Comparison of ENCODE assay signal across 11 cellular contexts in the genomic region with DNA sequence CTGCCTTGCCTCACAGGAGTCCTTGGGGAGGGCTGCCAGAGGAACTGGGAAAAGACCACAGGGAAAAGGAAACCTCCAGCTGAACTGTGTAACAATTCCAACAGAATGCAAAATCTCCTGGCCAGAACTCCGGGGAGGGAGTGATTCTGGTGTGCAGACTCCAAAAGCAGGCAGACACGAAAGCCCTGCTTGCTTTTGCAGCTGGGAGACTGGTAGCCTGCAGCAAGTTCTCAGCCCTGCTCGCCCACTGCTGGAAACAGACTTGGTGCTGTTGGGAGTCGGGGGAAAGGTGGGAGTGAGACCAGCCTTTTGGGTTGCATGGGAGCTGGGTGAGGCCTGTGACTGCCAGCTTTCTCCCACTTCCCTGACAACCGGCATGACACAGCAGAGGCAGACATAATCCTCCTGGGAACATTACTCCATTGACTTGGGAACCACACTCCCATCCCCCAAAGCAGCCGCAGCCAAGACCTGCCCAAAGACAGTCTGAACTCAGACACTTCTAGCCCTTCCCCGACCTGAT. TPM values are rescaled to one million over a fixed set of nuclear protein-coding genes. Genes with fewer than 3 reads are reported as not detected.
DNase-seq lines count a peak whose midpoint lies in the region; ATAC-seq, FAIRE-seq and TF ChIP-seq lines count a peak whose summit lies in the region.
"Had no signal": no experiment of that assay in that cellular context is flagged by ENCODE, and none has a peak within 500 bp of the region (broad histone marks: within the 10 kb centered on the region; RNA-seq: fewer than 3 reads in every experiment).

No MANE protein-coding gene starts in this region.

- POLR2A ChIA-PET in K562 (lab: Yijun Ruan, JAX), result interaction anchor here (0.6 to 0.9 kb wide), 2 partner anchors 9 to 659 kb away, joined by 3 to 4 read pairs; no protein-coding TSS in a partner anchor

- CTCF ChIA-PET in K562 (lab: Yijun Ruan, JAX; ENCODE audit: low intra/inter-chr PET ratio), result no interaction called here

- peaks cover 0 to 12% of the 10 kb centered on the region in 2 experiments for H3K4me1 Mint-ChIP-seq in H9
- peaks cover 8% of the 10 kb centered on the region for H3K4me1 Mint-ChIP-seq in type B pancreatic cell (ENCODE audit: unreplicated experiment)
- peaks cover 2% of the 10 kb centered on the region for H3K4me1 Mint-ChIP-seq in progenitor cell of endocrine pancreas (ENCODE audit: low read depth)

- H3K36me3 ChIP-seq in K562 (ENCODE audit: control insufficient read depth, insufficient read depth, low read length) (no peaks in the 10 kb centered on the region), iPS-20b (ENCODE audit: insufficient read depth, low read depth, low read length) (no peaks in the 10 kb centered on the region), skeletal muscle tissue (ENCODE audit: control insufficient read depth in 3 of 3, insufficient read depth in 3 of 3, low read length in 3 of 3) (no peaks in the 10 kb centered on the region)

- no peak overlapping the region for H2BK12ac ChIP-seq in H9 (ENCODE audit: insufficient read length, low read depth, low read length)

- TF ChIP-seq POLR2A in K562 (conservative IDR thresholded peaks at IDR 0.05), result no peak

- no TSS peak for BruUV-seq in K562 (replicated peaks; lab: Mats Ljungman, UMichigan)

- peak overlapping the region; percentile 31; the same call in 1 of the 2 replicates for H3K14ac ChIP-seq in H9 (ENCODE audit: insufficient read depth, low read length)

- H3K36me3 Mint-ChIP-seq in H9 (ENCODE audit: insufficient read depth in 1 of 3, low read depth in 3 of 3), result peaks cover 2 to 12% (median 2%) of the 10 kb centered on the region in 3 experiments; a peak in 4 of 7 replicates
- H3K36me3 Mint-ChIP-seq in type B pancreatic cell, result no peaks in the 10 kb centered on the region
- H3K36me3 Mint-ChIP-seq in progenitor cell of endocrine pancreas (ENCODE audit: insufficient read depth), result no peaks in the 10 kb centered on the region

- H4K5ac ChIP-seq in H9 (ENCODE audit: insufficient read length, low read depth, low read length), result no peak overlapping the region

- H3K9me1 ChIP-seq in K562 (ENCODE audit: control insufficient read depth, insufficient read depth, low read length), result no peaks in the 10 kb centered on the region

- H3K4ac ChIP-seq in H9 (ENCODE audit: low read depth, low read length), result no peak overlapping the region

- H3K4me2 ChIP-seq in H9 (ENCODE audit: insufficient read depth, insufficient read length, low read length) (no peak overlapping the region), K562 (ENCODE audit: insufficient read depth, low read length) (no peak overlapping the region; the same call in 1 of the 2 replicates)

- H4K20me1 ChIP-seq in H9 (ENCODE audit: control insufficient read depth, insufficient read depth, insufficient read length) (no peaks in the 10 kb centered on the region), K562 (replicated peaks; ENCODE audit: control insufficient read depth, insufficient read depth, low read length) (no peaks in the 10 kb centered on the region)

- TF ChIP-seq EP300 in K562 (IDR thresholded peaks at IDR 0.05; ENCODE audit: low read length), result no peak

- H3K27me3 Mint-ChIP-seq in H9 (ENCODE audit: low read depth) (no peaks in the 10 kb centered on the region; the same call in 1 of the 2 replicates), type B pancreatic cell (no peaks in the 10 kb centered on the region), progenitor cell of endocrine pancreas (no peaks in the 10 kb centered on the region)

- ATAC-seq in K562 (peak; percentile 45), GM19452 (IDR thresholded peaks at IDR 0.05; ENCODE audit: unreplicated experiment) (no peak), HG03520 (IDR thresholded peaks at IDR 0.05; ENCODE audit: unreplicated experiment) (no peak)

- H2BK15ac ChIP-seq in H9 (ENCODE audit: low read depth, low read length), result no peak overlapping the region

- intact Hi-C loops in K562 (cut with micrococcal nuclease), result no loop called here

- no peak overlapping the region for H3K23ac ChIP-seq in H9 (ENCODE audit: insufficient read length, low read depth, low read length)

- H2BK5ac ChIP-seq in H9 (ENCODE audit: insufficient read length, low read length), result no peak overlapping the region

- H3K9me3 ChIP-seq in H9 (ENCODE audit: control insufficient read depth, low read depth, low read length) (no peaks in the 10 kb centered on the region), K562 (replicated peaks; ENCODE audit: control insufficient read depth, insufficient read depth, low read depth, low read length) (no peaks in the 10 kb centered on the region), iPS-20b (ENCODE audit: insufficient read depth, low read depth, low read length) (0 out of 2 replicates have a peak, but pooled peaks cover 3% of the 10 kb centered on the region), skeletal muscle tissue (ENCODE audit: control insufficient read depth in 3 of 3, low read length in 3 of 3) (no peaks in the 10 kb centered on the region)

- H3K9me3 Mint-ChIP-seq in H9 (peaks cover 7 to 8% of the 10 kb centered on the region in 2 experiments; a peak in 4 of 5 replicates), type B pancreatic cell (no peaks in the 10 kb centered on the region), progenitor cell of endocrine pancreas (ENCODE audit: low read depth) (peaks cover 18% of the 10 kb centered on the region)

- no peak for FAIRE-seq in K562 (lab: Jason Lieb, UNC)
- FAIRE-seq: colon had no signal

- H3K27ac ChIP-seq in H9 (ENCODE audit: insufficient read length, low read depth, low read length) (no peak overlapping the region), K562 (ENCODE audit: extremely low read depth, low read depth, low read length) (no peak overlapping the region), iPS-20b (ENCODE audit: low read length) (no peak overlapping the region), skeletal muscle tissue (ENCODE audit: low read depth, low read length) (no peak overlapping the region)

- peak overlapping the region; percentile 60 for H2AFZ ChIP-seq in H9 (ENCODE audit: low read length)
- H2AFZ ChIP-seq in K562 (ENCODE audit: low read depth, low read length), result peak overlapping the region; percentile 78

- no peak for TF ChIP-seq CTCF in H9 (conservative IDR thresholded peaks at IDR 0.05)
- no peak for TF ChIP-seq CTCF in K562 (IDR thresholded peaks at IDR 0.05 in 2 of 3, conservative IDR thresholded peaks at IDR 0.05 in 1 of 3; ENCODE audit: insufficient read depth in 2 of 3, low read depth in 1 of 3, low read length in 3 of 3)
- no peak for TF ChIP-seq CTCF in type B pancreatic cell (conservative IDR thresholded peaks at IDR 0.05)
- no peak for TF ChIP-seq CTCF in progenitor cell of endocrine pancreas (IDR thresholded peaks at IDR 0.05; ENCODE audit: unreplicated experiment)

- no peak overlapping the region for H2AK5ac ChIP-seq in H9 (ENCODE audit: insufficient read length, low read length)

- H3K79me2 ChIP-seq in H9 (ENCODE audit: insufficient read depth, low read length) (no peaks in the 10 kb centered on the region), K562 (ENCODE audit: control insufficient read depth, insufficient read depth, low read length) (no peaks in the 10 kb centered on the region)

- H3K79me1 ChIP-seq in H9 (ENCODE audit: insufficient read depth, low read depth, low read length, poor library complexity, severe bottlenecking), result no peaks in the 10 kb centered on the region

- H3K4me3 Mint-ChIP-seq in H9, result no peak overlapping the region
- no peak overlapping the region for H3K4me3 Mint-ChIP-seq in type B pancreatic cell
- H3K4me3 Mint-ChIP-seq in progenitor cell of endocrine pancreas (ENCODE audit: low read depth), result no peak overlapping the region

- H3K9ac ChIP-seq in H9 (ENCODE audit: extremely low read depth, insufficient read length, low read length), result no peak overlapping the region
- peak overlapping the region in 1 of 2 experiments; percentile 19; a peak in 1 of 4 replicates for H3K9ac ChIP-seq in K562 (ENCODE audit: insufficient read depth in 1 of 2, low read depth in 2 of 2, low read length in 2 of 2)
- 0 out of 2 replicates have a peak overlapping the region, but pooled peaks have one; percentile 6 for H3K9ac ChIP-seq in iPS-20b (ENCODE audit: low read depth, low read length)
- peak overlapping the region in 1 of 3 donors; percentile 11 for H3K9ac ChIP-seq in skeletal muscle tissue (ENCODE audit: low read depth in 1 of 3, low read length in 3 of 3)

- no peaks in the 10 kb centered on the region for H3K23me2 ChIP-seq in H9 (ENCODE audit: insufficient read length, low read depth, low read length, poor library complexity, severe bottlenecking)

- H3K27me3 ChIP-seq in H9 (ENCODE audit: insufficient read depth, low read length) (no peaks in the 10 kb centered on the region), K562 (ENCODE audit: control insufficient read depth in 2 of 2, insufficient read depth in 2 of 2, low read length in 2 of 2) (peaks cover 0 to 11% of the 10 kb centered on the region in 2 experiments; a peak in 1 of 5 replicates), iPS-20b (ENCODE audit: insufficient read depth, low read length) (no peaks in the 10 kb centered on the region), skeletal muscle tissue (ENCODE audit: control insufficient read depth in 3 of 3, insufficient read depth in 3 of 3, low read length in 3 of 3) (no peaks in the 10 kb centered on the region)

- in situ Hi-C loops in K562 (cut with MboI), result no loop called here

- H3K18ac ChIP-seq in H9 (ENCODE audit: insufficient read length, low read depth, low read length), result peak overlapping the region; percentile 62

- peak; percentile 31 for DNase-seq in H9
- DNase-seq in K562 (ENCODE audit: extremely low read depth in 1 of 4, low spot score in 3 of 4), result no peak
- DNase-seq in type B pancreatic cell (ENCODE audit: extremely low spot score, unreplicated experiment), result no peak
- no peak for DNase-seq in progenitor cell of endocrine pancreas (ENCODE audit: low spot score, unreplicated experiment)
- DNase-seq: activated CD8-positive, alpha-beta memory T cell treated with anti-CD3 and anti-CD28 coated beads, Interleukin-2, amount 50 U/mL, for 4 hours; NCI-H510A treated with DMSO at 0.1 percent for 48 hours had no signal

- H3K56ac ChIP-seq in H9 (ENCODE audit: insufficient read length, low read depth, low read length), result no peak overlapping the region

- no peak overlapping the region for H4K91ac ChIP-seq in H9 (ENCODE audit: insufficient read length, low read depth, low read length)

- WGBS in H9 (ENCODE audit: extremely low coverage, insufficient read length, low lambda C conversion rate), result no CpG with 5 or more reads among the region's 7 CpGs
- WGBS in K562 (ENCODE audit: insufficient coverage, low coverage, missing lambda C conversion rate), result 19% methylated on average over 7 of the region's 7 CpGs

- H3T11ph ChIP-seq in H9 (ENCODE audit: low read length), result no peak overlapping the region

- H3K4me3 ChIP-seq in K562 (no peak overlapping the region), iPS-20b (ENCODE audit: low read length) (no peak overlapping the region), skeletal muscle tissue (ENCODE audit: low read length in 3 of 3) (peak overlapping the region in 2 of 3 donors; percentile 41 to 45)

- H3K27ac Mint-ChIP-seq in H9 (peak overlapping the region in 2 of 3 experiments; percentile 22 to 56; a peak in 2 of 7 replicates), type B pancreatic cell (no peak overlapping the region), progenitor cell of endocrine pancreas (no peak overlapping the region)

- no peak overlapping the region for H2BK20ac ChIP-seq in H9 (ENCODE audit: low read depth, low read length, poor library complexity, severe bottlenecking)

- H4K8ac ChIP-seq in H9 (replicated peaks; ENCODE audit: insufficient read length, low read depth, low read length), result no peak overlapping the region

- H3K4me1 ChIP-seq in H9 (ENCODE audit: insufficient read depth, low read length), result no peaks in the 10 kb centered on the region
- H3K4me1 ChIP-seq in K562 (replicated peaks in 1 of 2; ENCODE audit: control insufficient read depth in 2 of 2, insufficient read depth in 2 of 2, low read length in 2 of 2), result peaks cover 0 to 8% of the 10 kb centered on the region in 2 experiments; a peak in 3 of 5 replicates
- peaks cover 7% of the 10 kb centered on the region; the same call in 1 of the 2 replicates for H3K4me1 ChIP-seq in iPS-20b (ENCODE audit: insufficient read depth, low read length)
- H3K4me1 ChIP-seq in skeletal muscle tissue (ENCODE audit: control insufficient read depth in 3 of 3, insufficient read depth in 3 of 3, low read length in 3 of 3), result peaks cover 4 to 10% (median 9%) of the 10 kb centered on the region in 3 donors

- no peak for TF ChIP-seq RAD21 in K562 (CRISPR knock-in tag; conservative IDR thresholded peaks at IDR 0.05 in 1 of 2, IDR thresholded peaks at IDR 0.05 in 1 of 2)

- H2BK120ac ChIP-seq in H9 (ENCODE audit: low read depth, low read length, poor library complexity, severe bottlenecking), result no peak overlapping the region

RNA-seq across cellular contexts. Expression of a gene that starts 26.0 kb away (rescaled TPM):
- total RNA-seq in H9 (2021) (5.1 and 5.6 TPM in 2 replicates), K562 (2014; rRNA removed) (21.9 and 23.5 TPM in 2 replicates), K562 (2014; rRNA removed; fragmentation: Illumina TruSeq; extraction: Trizol) (20.3 and 23.6 TPM in 2 replicates), K562 (2015; rRNA removed; fragmentation: Illumina TruSeq; extraction: Trizol) (25.0 and 31.1 TPM in 2 replicates), K562 (2021) (23.3 and 25.0 TPM in 2 replicates), skeletal muscle tissue (5.7 TPM), type B pancreatic cell (ENCODE audit: low replicate concordance) (5.8 and 18.9 TPM in 2 replicates), progenitor cell of endocrine pancreas (3.5 and 4.0 TPM in 2 replicates)
- 3.5 and 10.2 TPM in 2 replicates for total RNA-seq in K562 (2011; cell fraction: chromatin; rRNA removed; ENCODE audit: low replicate concordance)
- total RNA-seq in K562 (2011; cell fraction: nucleolus; rRNA removed), result 1.8 and 2.4 TPM in 2 replicates
- 5.3 and 8.5 TPM in 2 replicates for total RNA-seq in K562 (2011; cell fraction: nucleoplasm; rRNA removed)
- polyA plus RNA-seq in K562 (2011; rRNA removed) (13.6 and 17.4 TPM in 2 replicates), K562 (2014; fragmentation: Illumina TruSeq; extraction: Trizol) (34.0 and 39.5 TPM in 2 replicates), K562 (2014; fragmentation: Nextera tagmentation; extraction: Ambion mirVana) (10 to 100 TPM; 29.7 to 36.4 TPM), K562 (2014; rRNA removed) (35.7 and 39.0 TPM in 2 replicates)
- polyA plus RNA-seq in K562 (2011; cell fraction: cytosol; rRNA removed), result 2.3 and 5.3 TPM in 2 replicates
- 2.6 and 4.1 TPM in 2 replicates for polyA plus RNA-seq in K562 (2011; cell fraction: nucleus; rRNA removed)
- 49.3 and 55.1 TPM in 2 replicates for polyA plus RNA-seq in K562 (2012)
- 11.9 and 15.3 TPM in 2 replicates for polyA minus RNA-seq in K562 (2011; rRNA and poly(A)+ RNA removed)
- polyA minus RNA-seq in K562 (2011; cell fraction: cytosol; rRNA and poly(A)+ RNA removed), result 4.5 and 7.8 TPM in 2 replicates
- 3.0 and 4.9 TPM in 2 replicates for polyA minus RNA-seq in K562 (2011; cell fraction: nucleus; rRNA and poly(A)+ RNA removed)

RNA-seq across cellular contexts. Expression of a gene that starts 42.0 kb away (rescaled TPM):
- total RNA-seq in H9 (2021) (0.81 and 1.2 TPM in 2 replicates), K562 (2014; rRNA removed) (not detected in 2 replicates), K562 (2014; rRNA removed; fragmentation: Illumina TruSeq; extraction: Trizol) (not detected in 2 replicates), K562 (2015; rRNA removed; fragmentation: Illumina TruSeq; extraction: Trizol) (not detected in 2 replicates), K562 (2021) (not detected in 2 replicates), skeletal muscle tissue (13.0 TPM), type B pancreatic cell (ENCODE audit: low replicate concordance) (0.87 TPM in 1 of 2 replicates, not detected in the other), progenitor cell of endocrine pancreas (not detected in 2 replicates)
- total RNA-seq in K562 (2011; cell fraction: chromatin; rRNA removed; ENCODE audit: low replicate concordance), result not detected in 2 replicates
- total RNA-seq in K562 (2011; cell fraction: nucleolus; rRNA removed), result not detected in 2 replicates
- not detected in 2 replicates for total RNA-seq in K562 (2011; cell fraction: nucleoplasm; rRNA removed)
- polyA plus RNA-seq in K562 (2011; rRNA removed) (not detected in 2 replicates), K562 (2014; fragmentation: Illumina TruSeq; extraction: Trizol) (0.07 and 0.32 TPM in 2 replicates), K562 (2014; fragmentation: Nextera tagmentation; extraction: Ambion mirVana) (under 1 TPM; 0.08 to 0.28 TPM), K562 (2014; rRNA removed) (not detected in 2 replicates)
- not detected in 2 replicates for polyA plus RNA-seq in K562 (2011; cell fraction: cytosol; rRNA removed)
- not detected in 2 replicates for polyA plus RNA-seq in K562 (2011; cell fraction: nucleus; rRNA removed)
- 0.11 and 0.16 TPM in 2 replicates for polyA plus RNA-seq in K562 (2012)
- not detected in 2 replicates for polyA minus RNA-seq in K562 (2011; rRNA and poly(A)+ RNA removed)
- not detected in 2 replicates for polyA minus RNA-seq in K562 (2011; cell fraction: cytosol; rRNA and poly(A)+ RNA removed)
- polyA minus RNA-seq in K562 (2011; cell fraction: nucleus; rRNA and poly(A)+ RNA removed), result not detected in 2 replicates

RNA-seq across cellular contexts. Expression of a gene that starts 53.8 kb away (rescaled TPM):
- 1.8 and 2.0 TPM in 2 replicates for total RNA-seq in H9 (2021)
- 3.7 and 6.6 TPM in 2 replicates for total RNA-seq in K562 (2011; cell fraction: chromatin; rRNA removed; ENCODE audit: low replicate concordance)
- total RNA-seq in K562 (2011; cell fraction: nucleolus; rRNA removed), result 6.1 and 8.0 TPM in 2 replicates
- total RNA-seq in K562 (2011; cell fraction: nucleoplasm; rRNA removed), result 6.0 and 10.2 TPM in 2 replicates
- total RNA-seq in K562 (2014; rRNA removed), result 2.3 and 2.6 TPM in 2 replicates
- total RNA-seq in K562 (2014; rRNA removed; fragmentation: Illumina TruSeq; extraction: Trizol), result 4.1 and 4.7 TPM in 2 replicates
- total RNA-seq in K562 (2015; rRNA removed; fragmentation: Illumina TruSeq; extraction: Trizol), result 2.9 and 3.4 TPM in 2 replicates
- 4.7 and 5.1 TPM in 2 replicates for total RNA-seq in K562 (2021)
- 4.9 and 6.4 TPM in 2 replicates for polyA plus RNA-seq in K562 (2011; rRNA removed)
- polyA plus RNA-seq in K562 (2011; cell fraction: cytosol; rRNA removed), result 1.9 and 3.4 TPM in 2 replicates
- polyA plus RNA-seq in K562 (2011; cell fraction: nucleus; rRNA removed), result 3.5 and 6.2 TPM in 2 replicates
- 3.7 and 5.1 TPM in 2 replicates for polyA plus RNA-seq in K562 (2012)
- 6.7 and 6.9 TPM in 2 replicates for polyA plus RNA-seq in K562 (2014; fragmentation: Illumina TruSeq; extraction: Trizol)
- polyA plus RNA-seq in K562 (2014; fragmentation: Nextera tagmentation; extraction: Ambion mirVana), result 1 to 10 TPM; 1.3 to 1.6 TPM
- polyA plus RNA-seq in K562 (2014; rRNA removed), result 3.8 and 4.7 TPM in 2 replicates
- 5.7 and 8.2 TPM in 2 replicates for polyA minus RNA-seq in K562 (2011; rRNA and poly(A)+ RNA removed)
- 2.2 and 3.2 TPM in 2 replicates for polyA minus RNA-seq in K562 (2011; cell fraction: cytosol; rRNA and poly(A)+ RNA removed)
- polyA minus RNA-seq in K562 (2011; cell fraction: nucleus; rRNA and poly(A)+ RNA removed), result 4.2 and 7.4 TPM in 2 replicates
- 6.3 TPM for total RNA-seq in skeletal muscle tissue
- 3.8 and 5.1 TPM in 2 replicates for total RNA-seq in type B pancreatic cell (ENCODE audit: low replicate concordance)
- total RNA-seq in progenitor cell of endocrine pancreas, result 4.6 and 4.7 TPM in 2 replicates

Comparison
In these comparisons a context has a peak if more than half of its experiments do, and no peak if none do; other contexts are left out.
1. H3K27ac Mint-ChIP-seq: peak in H9 (2 of 3); none in type B pancreatic cell (single experiment) and progenitor cell of endocrine pancreas (single experiment).
2. H3K4me3 ChIP-seq: peak in skeletal muscle tissue (2 of 3); none in K562 (single experiment) and iPS-20b (single experiment).